8 cellular contexts compared by ENCODE assay signal in genomic region chr16:30896203-30896889, GRCh38. TPM values are rescaled to one million over a fixed set of nuclear protein-coding genes. Genes with fewer than 3 reads are reported as not detected.
DNase-seq lines count a peak whose midpoint lies in the region; TF ChIP-seq lines count a peak whose summit lies in the region.

TSS of gene CTF1 (plus strand) at chr16:30896614. CDS start at chr16:30896644, 30 bp downstream.

- peak within 1 kb of the TSS; percentile 65 to 94 for H3K18ac ChIP-seq in mesenchymal stem cell (ENCODE audit: low read depth in 1 of 2, low read length in 2 of 2)

- H3K4me3 Mint-ChIP-seq in T-helper 2 cell treated with Interferon-gamma antibody and Interleukin-4, amounts not matched to agents 5 μg/mL and 100 μg/mL, for 36 hours = peak within 1 kb of the TSS; percentile 74

- H3K4me3 ChIP-seq in SK-N-SH (ENCODE audit: low read depth in 2 of 2, low read length in 1 of 2) (peak within 1 kb of the TSS; percentile 63 to 70), mesenchymal stem cell (ENCODE audit: insufficient read depth in 1 of 2, low read depth in 1 of 2, low read length in 2 of 2) (peak within 1 kb of the TSS; percentile 58 to 84), tibial artery (peak within 1 kb of the TSS; percentile 72 to 75)

- H3K4me2 ChIP-seq in SK-N-SH (peak within 1 kb of the TSS; percentile 91), mesenchymal stem cell (ENCODE audit: low read length, poor library complexity, severe bottlenecking) (peak within 1 kb of the TSS; percentile 67)

- TF ChIP-seq RAD21 in SK-N-SH (IDR thresholded peaks at IDR 0.05; ENCODE audit: low read length) = no peak

- H3K9me3 ChIP-seq in SK-N-SH (no peaks in the 10 kb centered on the region), mesenchymal stem cell (ENCODE audit: control insufficient read depth, low read length) (no peaks in the 10 kb centered on the region), tibial artery (no peaks in the 10 kb centered on the region)

- POLR2A ChIA-PET in SK-N-SH (lab: Yijun Ruan, JAX) = interaction anchor here (0.6 to 1.0 kb wide), 2 partner anchors 22 to 142 kb away, joined by 3 read pairs; no protein-coding TSS in a partner anchor

- peaks cover 3 to 9% of the 10 kb centered on the region in 2 experiments for H3K36me3 ChIP-seq in SK-N-SH (replicated peaks in 1 of 2; ENCODE audit: control insufficient read depth in 1 of 2, insufficient read depth in 2 of 2, low read length in 1 of 2)
- peaks cover 12 to 16% of the 10 kb centered on the region in 2 experiments for H3K36me3 ChIP-seq in mesenchymal stem cell (ENCODE audit: control insufficient read depth in 1 of 2, insufficient read depth in 2 of 2, low read depth in 1 of 2, low read length in 2 of 2)
- peaks cover 0 to 15% (median 7%) of the 10 kb centered on the region in 3 donors for H3K36me3 ChIP-seq in tibial artery

- H4K91ac ChIP-seq in mesenchymal stem cell (ENCODE audit: low read length) = peak within 1 kb of the TSS; percentile 60

- peaks cover 6% of the 10 kb centered on the region for H3K36me3 Mint-ChIP-seq in T-helper 2 cell treated with Interferon-gamma antibody and Interleukin-4, amounts not matched to agents 5 μg/mL and 100 μg/mL, for 36 hours (ENCODE audit: low read depth)

- H3K79me1 ChIP-seq in mesenchymal stem cell (replicated peaks; ENCODE audit: low read length, poor library complexity, severe bottlenecking) = peaks cover 19% of the 10 kb centered on the region

- peaks cover 27% of the 10 kb centered on the region for H3K79me2 ChIP-seq in SK-N-SH (ENCODE audit: insufficient read depth)

- peak within 1 kb of the TSS; percentile 58 for H2AK5ac ChIP-seq in mesenchymal stem cell (ENCODE audit: low read length, severe bottlenecking)

- H3K27ac ChIP-seq in SK-N-SH (ENCODE audit: low read depth in 2 of 2, low read length in 1 of 2) = peak within 1 kb of the TSS; percentile 96 to 99
- peak within 1 kb of the TSS; percentile 97 for H3K27ac ChIP-seq in mesenchymal stem cell (ENCODE audit: low read length, poor library complexity, severe bottlenecking)
- H3K27ac ChIP-seq in tibial artery = peak within 1 kb of the TSS; percentile 98 to 100

- H3K27ac Mint-ChIP-seq in T-helper 2 cell treated with Interferon-gamma antibody and Interleukin-4, amounts not matched to agents 5 μg/mL and 100 μg/mL, for 36 hours = peak within 1 kb of the TSS; percentile 73

- H2BK5ac ChIP-seq in mesenchymal stem cell (ENCODE audit: low read depth, low read length, poor library complexity, severe bottlenecking) = peak within 1 kb of the TSS; percentile 99

- no peaks in the 10 kb centered on the region for H3K9me2 ChIP-seq in SK-N-SH

- 30% methylated on average over 30 of the region's 36 CpGs for WGBS in SK-N-SH (ENCODE audit: low lambda C conversion rate)
- WGBS in mesenchymal stem cell = under 1% methylated on average over 25 of the region's 36 CpGs

- H2AFZ ChIP-seq in SK-N-SH (ENCODE audit: low read depth) (peak within 1 kb of the TSS; percentile 64; the same call in 1 of the 2 replicates), mesenchymal stem cell (ENCODE audit: low read depth, low read length) (peak within 1 kb of the TSS; percentile 46)

- peaks cover 32% of the 10 kb centered on the region for H3F3A ChIP-seq in SK-N-SH (replicated peaks; ENCODE audit: insufficient read depth)

- no peaks in the 10 kb centered on the region for H3K27me3 ChIP-seq in SK-N-SH (ENCODE audit: insufficient read depth)
- H3K27me3 ChIP-seq in mesenchymal stem cell (ENCODE audit: control insufficient read depth in 1 of 2, insufficient read depth in 1 of 2, low read length in 2 of 2) = no peaks in the 10 kb centered on the region
- H3K27me3 ChIP-seq in tibial artery = no peaks in the 10 kb centered on the region

- peak within 1 kb of the TSS; percentile 80 for H2BK120ac ChIP-seq in mesenchymal stem cell (ENCODE audit: low read depth, low read length)

- peaks cover 41% of the 10 kb centered on the region for H3K4me1 Mint-ChIP-seq in T-helper 2 cell treated with Interferon-gamma antibody and Interleukin-4, amounts not matched to agents 5 μg/mL and 100 μg/mL, for 36 hours (ENCODE audit: low read depth)

- H3K14ac ChIP-seq in mesenchymal stem cell (ENCODE audit: low read length in 2 of 2) = peak within 1 kb of the TSS in 1 of 2 experiments; percentile 93

- no peaks in the 10 kb centered on the region for H3K27me3 Mint-ChIP-seq in T-helper 2 cell treated with Interferon-gamma antibody and Interleukin-4, amounts not matched to agents 5 μg/mL and 100 μg/mL, for 36 hours (ENCODE audit: low read depth)

- H4K20me1 ChIP-seq in SK-N-SH (ENCODE audit: insufficient read depth) = no peaks in the 10 kb centered on the region

- H3K9me3 Mint-ChIP-seq in T-helper 2 cell treated with Interferon-gamma antibody and Interleukin-4, amounts not matched to agents 5 μg/mL and 100 μg/mL, for 36 hours = no peaks in the 10 kb centered on the region

- H3K9ac ChIP-seq in SK-N-SH (peak within 1 kb of the TSS; percentile 91), mesenchymal stem cell (ENCODE audit: low read length) (peak within 1 kb of the TSS; percentile 96)

- no peak for TF ChIP-seq CTCF in SK-N-SH (IDR thresholded peaks at IDR 0.05)
- TF ChIP-seq CTCF in tibial artery (IDR thresholded peaks at IDR 0.05) = no peak
- no peak for TF ChIP-seq CTCF in GM10266 (IDR thresholded peaks at IDR 0.05; ENCODE audit: control insufficient read depth, insufficient read depth, low read depth, missing control alignments)

- peak within 1 kb of the TSS; percentile 60 for H2BK15ac ChIP-seq in mesenchymal stem cell (ENCODE audit: low read depth, poor library complexity, severe bottlenecking)

- H3K4me1 ChIP-seq in SK-N-SH (ENCODE audit: control insufficient read depth in 1 of 2, insufficient read depth in 2 of 2, low read depth in 1 of 2, low read length in 1 of 2) (peaks cover 12 to 29% of the 10 kb centered on the region in 2 experiments; a peak in 3 of 4 replicates), mesenchymal stem cell (ENCODE audit: control insufficient read depth, insufficient read depth, low read depth, low read length) (peaks cover 29% of the 10 kb centered on the region), tibial artery (peaks cover 0 to 45% (median 40%) of the 10 kb centered on the region in 4 donors)

- H3K4ac ChIP-seq in mesenchymal stem cell (ENCODE audit: low read depth in 1 of 2, low read length in 2 of 2) = peak within 1 kb of the TSS; percentile 91 to 94

- peak within 1 kb of the TSS in 1 of 2 experiments; percentile 15 for H3K23ac ChIP-seq in mesenchymal stem cell (ENCODE audit: low read length in 2 of 2)

- peak in 1 of 2 experiments; percentile 52; a peak in 1 of 4 replicates for TF ChIP-seq EP300 in SK-N-SH (IDR thresholded peaks at IDR 0.05; ENCODE audit: borderline replicate concordance in 1 of 2, low read depth in 1 of 2, low read length in 1 of 2)

- peak within 1 kb of the TSS; percentile 7 to 88 for H2BK12ac ChIP-seq in mesenchymal stem cell (ENCODE audit: low read length in 2 of 2)

- CTCF ChIA-PET in SK-N-SH (lab: Yijun Ruan, JAX) = interaction anchor here (1.2 to 2.4 kb wide), 4 partner anchors 22 to 198 kb away, joined by 3 to 10 read pairs (median 5); partner anchors contain the start of gene SRCAP

- intact Hi-C loops in tibial artery (cut with DNase I; ENCODE audit: low total_unique reads) = no loop called here

- H4K8ac ChIP-seq in mesenchymal stem cell (ENCODE audit: low read length) = peak within 1 kb of the TSS; percentile 96

- no peak for DNase-seq in T-helper 2 cell treated with Interferon-gamma antibody and Interleukin-4, amounts not matched to agents 5 μg/mL and 100 μg/mL, for 36 hours (ENCODE audit: low spot score)
- DNase-seq in T-helper 2 cell = no peak
- DNase-seq in SK-N-SH = peak; percentile 85
- DNase-seq in epidermal melanocyte (ENCODE audit: insufficient read length, low spot score) = peak; percentile 68
- peak; percentile 90 for DNase-seq in mesenchymal stem cell
- DNase-seq in tibial artery = peak; percentile 79 to 91
- no peak for DNase-seq in activated CD4-positive, CD25-positive, alpha-beta regulatory T cell (lab: John Stamatoyannopoulos, UW)
- no peak for DNase-seq in GM10266 (ENCODE audit: extremely low spot score)

TF ChIP-seq in SK-N-SH, 30 proteins besides CTCF, POLR2A, EP300 and RAD21 (continues in another document):
- peak; percentile 80; the same call in 1 of the 2 replicates for TF ChIP-seq TEAD4 (IDR thresholded peaks at IDR 0.05; ENCODE audit: borderline replicate concordance, insufficient read depth)
- TF ChIP-seq FOSL2 (IDR thresholded peaks at IDR 0.05; ENCODE audit: borderline replicate concordance, low read depth) = no peak; the same call in 1 of the 2 replicates
- TF ChIP-seq, protein P1, sequence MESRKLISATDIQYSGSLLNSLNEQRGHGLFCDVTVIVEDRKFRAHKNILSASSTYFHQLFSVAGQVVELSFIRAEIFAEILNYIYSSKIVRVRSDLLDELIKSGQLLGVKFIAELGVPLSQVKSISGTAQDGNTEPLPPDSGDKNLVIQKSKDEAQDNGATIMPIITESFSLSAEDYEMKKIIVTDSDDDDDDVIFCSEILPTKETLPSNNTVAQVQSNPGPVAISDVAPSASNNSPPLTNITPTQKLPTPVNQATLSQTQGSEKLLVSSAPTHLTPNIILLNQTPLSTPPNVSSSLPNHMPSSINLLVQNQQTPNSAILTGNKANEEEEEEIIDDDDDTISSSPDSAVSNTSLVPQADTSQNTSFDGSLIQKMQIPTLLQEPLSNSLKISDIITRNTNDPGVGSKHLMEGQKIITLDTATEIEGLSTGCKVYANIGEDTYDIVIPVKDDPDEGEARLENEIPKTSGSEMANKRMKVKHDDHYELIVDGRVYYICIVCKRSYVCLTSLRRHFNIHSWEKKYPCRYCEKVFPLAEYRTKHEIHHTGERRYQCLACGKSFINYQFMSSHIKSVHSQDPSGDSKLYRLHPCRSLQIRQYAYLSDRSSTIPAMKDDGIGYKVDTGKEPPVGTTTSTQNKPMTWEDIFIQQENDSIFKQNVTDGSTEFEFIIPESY (IDR thresholded peaks at IDR 0.05; ENCODE audit: borderline replicate concordance, low read depth) = 0 out of 2 replicates have a peak, but pooled peaks have one; percentile 29
- TF ChIP-seq GATA2 (CRISPR knock-in tag; IDR thresholded peaks at IDR 0.05) = no peak
- TF ChIP-seq MXI1 (IDR thresholded peaks at IDR 0.05; ENCODE audit: low read depth, low read length) = peak; percentile 63; the same call in 1 of the 2 replicates
- peak; percentile 58 for TF ChIP-seq TAF1 (IDR thresholded peaks at IDR 0.05; ENCODE audit: borderline replicate concordance, low read depth, low read length)
- TF ChIP-seq, protein P2, sequence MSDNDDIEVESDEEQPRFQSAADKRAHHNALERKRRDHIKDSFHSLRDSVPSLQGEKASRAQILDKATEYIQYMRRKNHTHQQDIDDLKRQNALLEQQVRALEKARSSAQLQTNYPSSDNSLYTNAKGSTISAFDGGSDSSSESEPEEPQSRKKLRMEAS (IDR thresholded peaks at IDR 0.05; ENCODE audit: low read depth) = peak; percentile 40
- no peak for TF ChIP-seq CHD2 (IDR thresholded peaks at IDR 0.05; ENCODE audit: low read length, partially characterized antibody)
- TF ChIP-seq NFIC (IDR thresholded peaks at IDR 0.05; ENCODE audit: borderline replicate concordance) = peak; percentile 59

RNA-seq across cellular contexts. Expression of gene CTF1, which starts in this region (rescaled TPM):
- polyA plus RNA-seq in SK-N-SH (2012; rRNA removed) = 35.9 and 45.7 TPM in 2 replicates
- 25.7 and 32.1 TPM in 2 replicates for polyA plus RNA-seq in SK-N-SH (2012; cell fraction: cytosol; rRNA removed)
- 25.1 and 26.3 TPM in 2 replicates for polyA plus RNA-seq in SK-N-SH (2012; cell fraction: nucleus; rRNA removed)
- 6.7 TPM for polyA plus RNA-seq in mesenchymal stem cell (2013, experiment 1 of 2)
- 7.0 TPM for polyA plus RNA-seq in mesenchymal stem cell (2013, experiment 2 of 2)

Comparison
In these comparisons a context has a peak if more than half of its experiments do, and no peak if none do; other contexts are left out.
1. DNase-seq: peak in SK-N-SH (single experiment), epidermal melanocyte (single experiment), mesenchymal stem cell (single experiment) and tibial artery (2 of 2); none in T-helper 2 cell treated with Interferon-gamma antibody and Interleukin-4, amounts not matched to agents 5 μg/mL and 100 μg/mL, for 36 hours (single experiment), T-helper 2 cell (0 of 5), activated CD4-positive, CD25-positive, alpha-beta regulatory T cell (0 of 4) and GM10266 (single experiment).
2. Peak in every context shown above with its lines, with median percentiles within 50 percentile points of each other: H3K27ac ChIP-seq and H3K4me3 ChIP-seq.